In the genomic region with DNA sequence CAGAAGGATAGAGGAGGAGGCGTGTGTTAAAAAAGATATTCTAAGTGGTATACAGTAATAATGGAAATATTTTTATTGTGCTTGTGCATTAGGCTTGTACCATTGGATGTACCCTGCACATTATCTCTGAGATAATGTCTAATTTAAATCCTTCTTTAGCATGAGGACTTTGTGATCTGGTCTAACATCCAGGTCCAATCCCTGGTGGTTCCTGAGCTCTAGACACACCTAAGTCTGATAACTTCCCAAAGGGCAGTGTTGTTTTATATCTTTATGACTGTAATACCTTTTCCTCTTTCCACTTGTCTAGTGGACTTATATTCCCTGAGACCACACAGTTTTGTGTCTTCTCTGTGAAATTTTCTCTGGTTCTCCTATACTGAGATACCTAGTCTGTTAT, we compare ENCODE assay signal across 28 cellular contexts.
"Had no signal": no experiment of that assay in that cellular context is flagged by ENCODE, and none has a peak within 500 bp of the region (broad histone marks: within the 10 kb centered on the region; RNA-seq: fewer than 3 reads in every experiment).

No MANE protein-coding gene starts in this region.

- H3K27ac Mint-ChIP-seq: naive B cell; natural killer cell treated with Interleukin-12 subunit alpha and Interleukin-12 subunit beta and Interleukin-15 and Interleukin-18, amount 100 ng/mL, for 72 hours; progenitor cell of endocrine pancreas; stimulated activated effector memory CD8-positive, alpha-beta T cell treated with anti-CD3 and anti-CD28 coated beads, Interleukin-12 subunit alpha, Interleukin-12 subunit beta, amount 100 ng/mL, for 72 hours; type B pancreatic cell had no signal

- H3K27ac ChIP-seq: esophagus squamous epithelium, heart right ventricle, lower lobe of right lung, neutrophil, parathyroid adenoma, stomach, thyroid gland had no signal

- H3K4me3 ChIP-seq: esophagus squamous epithelium, heart right ventricle, lower lobe of right lung, stomach, thyroid gland had no signal

- H3K27me3 Mint-ChIP-seq: effector memory CD8-positive, alpha-beta T cell; naive B cell; natural killer cell treated with Interleukin-12 subunit alpha and Interleukin-12 subunit beta and Interleukin-15 and Interleukin-18, amount 100 ng/mL, for 72 hours; progenitor cell of endocrine pancreas; type B pancreatic cell had no signal

- FAIRE-seq: endometrium had no signal

- H3K9me3 ChIP-seq: esophagus squamous epithelium, heart right ventricle, lower lobe of right lung, neutrophil, stomach, thyroid gland had no signal

- ATAC-seq: effector memory CD8-positive, alpha-beta T cell; heart right ventricle; left ventricle myocardium superior; lower lobe of right lung; natural killer cell treated with Interleukin-12 subunit alpha and Interleukin-12 subunit beta and Interleukin-15 and Interleukin-18, amount 100 ng/mL, for 72 hours; sciatic nerve; stimulated activated effector memory CD8-positive, alpha-beta T cell treated with anti-CD3 and anti-CD28 coated beads, Interleukin-12 subunit alpha, Interleukin-12 subunit beta, amount 100 ng/mL, for 72 hours had no signal

- H3K9me3 Mint-ChIP-seq: effector memory CD8-positive, alpha-beta T cell; immature natural killer cell; naive B cell; natural killer cell treated with Interleukin-12 subunit alpha and Interleukin-12 subunit beta and Interleukin-15 and Interleukin-18, amount 100 ng/mL, for 72 hours; neural crest cell; stimulated activated effector memory CD8-positive, alpha-beta T cell treated with anti-CD3 and anti-CD28 coated beads, Interleukin-12 subunit alpha, Interleukin-12 subunit beta, amount 100 ng/mL, for 72 hours; type B pancreatic cell had no signal

- H3K4me3 Mint-ChIP-seq: effector memory CD8-positive, alpha-beta T cell; immature natural killer cell; naive B cell; natural killer cell treated with Interleukin-12 subunit alpha and Interleukin-12 subunit beta and Interleukin-15 and Interleukin-18, amount 100 ng/mL, for 72 hours; neural crest cell; stimulated activated effector memory CD8-positive, alpha-beta T cell treated with anti-CD3 and anti-CD28 coated beads, Interleukin-12 subunit alpha, Interleukin-12 subunit beta, amount 100 ng/mL, for 72 hours; type B pancreatic cell had no signal

- DNase-seq: cortex of kidney; effector memory CD8-positive, alpha-beta T cell; erythroblast; esophagus squamous epithelium; foreskin melanocyte; glutamatergic neuron; heart right ventricle; hypothalamus; immature natural killer cell; islet precursor cell; kidney glomerular epithelial cell; left ventricle myocardium superior; lower lobe of right lung; naive B cell; stimulated activated CD4-positive, alpha-beta T cell treated with anti-CD3 and anti-CD28 coated beads, Interleukin-2, amount 100 ng/mL, for 24 hours; stimulated activated CD4-positive, alpha-beta T cell treated with anti-CD3 and anti-CD28 coated beads, Interleukin-4, amount 100 ng/mL, for 24 hours; stimulated activated naive CD4-positive, alpha-beta T cell treated with Interleukin-2 at 50 U/mL for 16 hours; stomach; thyroid gland had no signal

- H3K79me2 ChIP-seq: parathyroid adenoma had no signal

- H3K27me3 ChIP-seq: esophagus squamous epithelium, heart right ventricle, neutrophil, stomach, thyroid gland had no signal

- H3K4me1 ChIP-seq: esophagus squamous epithelium, heart right ventricle, lower lobe of right lung, parathyroid adenoma, thyroid gland had no signal

- H2AFZ ChIP-seq: parathyroid adenoma had no signal

- H3K4me1 Mint-ChIP-seq: immature natural killer cell; neural crest cell; stimulated activated effector memory CD8-positive, alpha-beta T cell treated with anti-CD3 and anti-CD28 coated beads, Interleukin-12 subunit alpha, Interleukin-12 subunit beta, amount 100 ng/mL, for 72 hours had no signal
